Comparison of ENCODE assay signal across 21 cellular contexts in genomic region chrX:153880440-153880815, GRCh38. TPM values are rescaled to one million over a fixed set of nuclear protein-coding genes. Genes with fewer than 3 reads are reported as not detected.
DNase-seq lines count a peak whose midpoint lies in the region; ATAC-seq, FAIRE-seq and TF ChIP-seq lines count a peak whose summit lies in the region.
"Had no signal": no experiment of that assay in that cellular context is flagged by ENCODE, and none has a peak within 500 bp of the region (broad histone marks: within the 10 kb centered on the region; RNA-seq: fewer than 3 reads in every experiment).

No MANE protein-coding gene starts in this region.

- H4K20me1 ChIP-seq in GM12878 (ENCODE audit: control insufficient read depth, insufficient read depth) (no peaks in the 10 kb centered on the region), osteoblast (ENCODE audit: insufficient read depth, low read length) (no peaks in the 10 kb centered on the region)

- CTCF ChIA-PET in GM12878 (lab: Yijun Ruan, JAX) = no interaction called here

- in situ Hi-C loops in GM12878 (cut with MboI) = no loop called here

- RAD21 ChIA-PET in GM12878 (lab: Charles Lee; ENCODE audit: unreplicated experiment) = no interaction called here

- POLR2A ChIA-PET in GM12878 (lab: Charles Lee) = no interaction called here

- H3K4me1 ChIP-seq in GM12878 (ENCODE audit: control insufficient read depth, insufficient read depth, low read length) = no peaks in the 10 kb centered on the region; the same call in 1 of the 2 replicates
- H3K4me1 ChIP-seq in osteoblast (ENCODE audit: insufficient read depth, low read length) = no peaks in the 10 kb centered on the region

- H3K4me3 ChIP-seq in NB4 (ENCODE audit: low read depth, low read length) (no peak overlapping the region), GM12878 (no peak overlapping the region), osteoblast (ENCODE audit: insufficient read depth, low read length) (no peak overlapping the region)
- H3K4me3 ChIP-seq: Peyer's patch had no signal

- no peak overlapping the region for H3K27ac ChIP-seq in GM12878 (ENCODE audit: control insufficient read depth, insufficient read depth)
- H3K27ac ChIP-seq in osteoblast (ENCODE audit: low read depth, low read length) = no peak overlapping the region
- H3K27ac ChIP-seq: Peyer's patch had no signal

- no peak for FAIRE-seq in GM12878 (lab: Jason Lieb, UNC)
- FAIRE-seq: GM12892 had no signal

- no TSS peak for BruUV-seq in GM12878 (replicated peaks; lab: Mats Ljungman, UMichigan)

- ATAC-seq in GM12878 (peak; percentile 49), HG03342 (IDR thresholded peaks at IDR 0.05; ENCODE audit: unreplicated experiment) (no peak), HG03175 (IDR thresholded peaks at IDR 0.05; ENCODE audit: unreplicated experiment) (no peak)
- ATAC-seq: Right ventricle myocardium inferior, T-cell had no signal

- TF ChIP-seq RAD21 in GM12878 (IDR thresholded peaks at IDR 0.05; ENCODE audit: insufficient read depth, low read depth, low read length) = no peak

- TF ChIP-seq POLR2A in NB4 (IDR thresholded peaks at IDR 0.05; ENCODE audit: extremely low read depth, insufficient read length) (no peak), GM12878 (IDR thresholded peaks at IDR 0.05; ENCODE audit: low read depth, low read length) (no peak)

- no peaks in the 10 kb centered on the region; the same call in 2 of the 3 replicates for H3K9me3 ChIP-seq in GM12878 (replicated peaks; ENCODE audit: control insufficient read depth, insufficient read depth, low read length)
- H3K9me3 ChIP-seq in osteoblast (ENCODE audit: low read depth, low read length) = no peaks in the 10 kb centered on the region

- H2AFZ ChIP-seq in GM12878 (ENCODE audit: control insufficient read depth, low read depth, low read length) = no peak overlapping the region
- H2AFZ ChIP-seq in osteoblast (ENCODE audit: low read length) = no peak overlapping the region

- H3K4me2 ChIP-seq in GM12878 (ENCODE audit: control insufficient read depth, insufficient read depth) (no peak overlapping the region), osteoblast (ENCODE audit: insufficient read depth, low read length) (no peak overlapping the region)

- peak; percentile 33 to 63 (median 34) for DNase-seq in NCI-H1417 (lab: John Stamatoyannopoulos, UW)
- no peak for DNase-seq in NCI-H1417 treated with DMSO at 0.1 percent for 48 hours (lab: John Stamatoyannopoulos, UW)
- DNase-seq in NB4 (ENCODE audit: low read depth) = peak; percentile 34
- DNase-seq in GM12878 (ENCODE audit: low read depth, low spot score) = no peak
- DNase-seq in osteoblast (ENCODE audit: insufficient read length, low spot score, missing footprints) = peak; percentile 71
- DNase-seq in GOT3 (lab: John Stamatoyannopoulos, UW) = no peak
- DNase-seq: 8988T, C1 segment of cervical spinal cord, GDM1, H9, KBM-7, NCI-H1694, NCI-H2107, NCI-H446, NCI-H748 treated with DMSO at 0.1 percent for 48 hours, Peyer's patch, T-cell had no signal

- intact Hi-C loops in GM12878 (cut with micrococcal nuclease; ENCODE audit: unreplicated experiment) = no loop called here

- H3K27me3 ChIP-seq in GM12878 (replicated peaks in 1 of 2; ENCODE audit: control insufficient read depth in 2 of 2, insufficient read depth in 2 of 2, low read length in 1 of 2) (no peaks in the 10 kb centered on the region; a peak in 2 of 4 replicates), osteoblast (ENCODE audit: insufficient read depth, low read length) (peaks cover 64% of the 10 kb centered on the region)
- H3K27me3 ChIP-seq: Peyer's patch had no signal

- H3K36me3 ChIP-seq in GM12878 (ENCODE audit: control insufficient read depth in 2 of 2, insufficient read depth in 2 of 2, low read length in 1 of 2) = no peaks in the 10 kb centered on the region
- H3K36me3 ChIP-seq in osteoblast (ENCODE audit: insufficient read depth, low read length) = no peaks in the 10 kb centered on the region
- H3K36me3 ChIP-seq: Peyer's patch had no signal

- H3K79me2 ChIP-seq in GM12878 (ENCODE audit: control insufficient read depth, insufficient read depth, low read length) (no peaks in the 10 kb centered on the region), osteoblast (ENCODE audit: insufficient read depth, low read length) (no peaks in the 10 kb centered on the region)

- no peak for TF ChIP-seq EP300 in GM12878 (IDR thresholded peaks at IDR 0.05; ENCODE audit: borderline replicate concordance in 1 of 2, control insufficient read depth in 1 of 2, low read depth in 2 of 2, low read length in 2 of 2)

- 9% methylated on average over 6 of the region's 6 CpGs for WGBS in GM12878 (ENCODE audit: insufficient coverage, insufficient replicate concordance, low lambda C conversion rate, missing lambda C conversion rate)

- H3K9ac ChIP-seq in GM12878 (ENCODE audit: control insufficient read depth, insufficient read depth, low read length) = no peak overlapping the region

- SMC1A ChIA-PET in GM12878 (lab: Charles Lee; ENCODE audit: uncharacterized antibody, unreplicated experiment) = no interaction called here

- no peak for TF ChIP-seq CTCF in NB4 (IDR thresholded peaks at IDR 0.05; ENCODE audit: low read depth, low read length)
- TF ChIP-seq CTCF in GM12878 (IDR thresholded peaks at IDR 0.05 in 2 of 3, conservative IDR thresholded peaks at IDR 0.05 in 1 of 3; ENCODE audit: control insufficient read depth in 2 of 3, extremely low read depth in 1 of 3, insufficient read depth in 1 of 3, low read depth in 3 of 3, low read length in 3 of 3) = no peak
- no peak for TF ChIP-seq CTCF in osteoblast (IDR thresholded peaks at IDR 0.05; ENCODE audit: extremely low read depth, low read depth, low read length)

RNA-seq across cellular contexts. Expression of gene L1CAM, which starts 5.5 kb away (rescaled TPM):
- total RNA-seq in GM12878 (2013; cell fraction: nucleolus; rRNA removed) = 1.4 and 1.9 TPM in 2 replicates
- total RNA-seq in GM12878 (2014; rRNA removed) (not detected in 2 replicates), GM12878 (2014; rRNA removed; fragmentation: Illumina TruSeq; extraction: Trizol) (not detected in 2 replicates), GM12878 (2021) (0.24 and 0.64 TPM in 2 replicates), osteoblast (under 0.01 TPM in 2 replicates)
- polyA plus RNA-seq in GM12878 (2011; ENCODE audit: low read depth) = 0.05 TPM
- polyA plus RNA-seq in GM12878 (2011; rRNA removed) (0.12 and 0.22 TPM in 2 replicates), GM12878 (2014; fragmentation: Illumina TruSeq; extraction: Trizol) (not detected in 2 replicates), GM12878 (2014; fragmentation: Nextera tagmentation; extraction: Ambion mirVana) (not detected), GM12878 (2014; rRNA removed) (0.01 TPM in 1 of 2 replicates, not detected in the other), GM12878 (2016; fragmentation: Nextera tagmentation; extraction: Ambion mirVana) (under 1 TPM; 0.05 to 0.09 TPM)
- 0.07 TPM in 2 replicates for polyA plus RNA-seq in GM12878 (2011; cell fraction: cytosol; rRNA removed)
- 0.35 and 1.1 TPM in 2 replicates for polyA plus RNA-seq in GM12878 (2011; cell fraction: nucleus; rRNA removed)
- polyA plus RNA-seq in GM12878 (2012) = 0.05 and 0.20 TPM in 2 replicates
- polyA minus RNA-seq in GM12878 (2011; rRNA and poly(A)+ RNA removed) = 0.37 TPM in 1 of 2 replicates, not detected in the other
- polyA minus RNA-seq in GM12878 (2011; cell fraction: cytosol; rRNA and poly(A)+ RNA removed) = 0.62 and 0.80 TPM in 2 replicates
- polyA minus RNA-seq in GM12878 (2011; cell fraction: nucleus; rRNA and poly(A)+ RNA removed) = 0.48 TPM in 2 replicates

RNA-seq across cellular contexts. Expression of gene AVPR2, which starts 24.0 kb away (rescaled TPM):
- total RNA-seq in GM12878 (2013; cell fraction: nucleolus; rRNA removed) = not detected in 2 replicates
- not detected in 2 replicates for total RNA-seq in GM12878 (2014; rRNA removed)
- total RNA-seq in GM12878 (2014; rRNA removed; fragmentation: Illumina TruSeq; extraction: Trizol) = not detected in 2 replicates
- not detected in 2 replicates for total RNA-seq in GM12878 (2021)
- polyA plus RNA-seq in GM12878 (2011; ENCODE audit: low read depth) = not detected
- not detected in 2 replicates for polyA plus RNA-seq in GM12878 (2011; rRNA removed)
- polyA plus RNA-seq in GM12878 (2011; cell fraction: cytosol; rRNA removed) = 0.03 and 0.07 TPM in 2 replicates
- 0.43 and 0.44 TPM in 2 replicates for polyA plus RNA-seq in GM12878 (2011; cell fraction: nucleus; rRNA removed)
- polyA plus RNA-seq in GM12878 (2012) = 0.14 and 0.54 TPM in 2 replicates
- not detected in 2 replicates for polyA plus RNA-seq in GM12878 (2014; fragmentation: Illumina TruSeq; extraction: Trizol)
- not detected for polyA plus RNA-seq in GM12878 (2014; fragmentation: Nextera tagmentation; extraction: Ambion mirVana)
- polyA plus RNA-seq in GM12878 (2014; rRNA removed) = not detected in 2 replicates
- polyA plus RNA-seq in GM12878 (2016; fragmentation: Nextera tagmentation; extraction: Ambion mirVana) = under 1 TPM; 0.12 to 0.37 TPM
- polyA minus RNA-seq in GM12878 (2011; rRNA and poly(A)+ RNA removed) = not detected in 2 replicates
- not detected in 2 replicates for polyA minus RNA-seq in GM12878 (2011; cell fraction: cytosol; rRNA and poly(A)+ RNA removed)
- polyA minus RNA-seq in GM12878 (2011; cell fraction: nucleus; rRNA and poly(A)+ RNA removed) = not detected in 2 replicates
- not detected in 2 replicates for total RNA-seq in osteoblast
- total RNA-seq: H9, T-cell had no signal

RNA-seq across cellular contexts. Expression of gene ARHGAP4, which starts 45.6 kb away (rescaled TPM):
- 91.6 and 99.6 TPM in 2 replicates for total RNA-seq in GM12878 (2013; cell fraction: nucleolus; rRNA removed)
- total RNA-seq in GM12878 (2014; rRNA removed) (77.1 and 92.8 TPM in 2 replicates), GM12878 (2014; rRNA removed; fragmentation: Illumina TruSeq; extraction: Trizol) (19.0 and 19.5 TPM in 2 replicates), GM12878 (2021) (112 and 120 TPM in 2 replicates), osteoblast (0.88 and 1.4 TPM in 2 replicates)
- 15.0 TPM for polyA plus RNA-seq in GM12878 (2011; ENCODE audit: low read depth)
- polyA plus RNA-seq in GM12878 (2011; rRNA removed) (8.5 and 22.0 TPM in 2 replicates), GM12878 (2014; fragmentation: Illumina TruSeq; extraction: Trizol) (2.2 and 14.6 TPM in 2 replicates), GM12878 (2014; fragmentation: Nextera tagmentation; extraction: Ambion mirVana) (1 to 10 TPM in 1 of 2 experiments, under 1 TPM in 1; 0.71 to 6.0 TPM), GM12878 (2014; rRNA removed) (102 and 116 TPM in 2 replicates), GM12878 (2016; fragmentation: Nextera tagmentation; extraction: Ambion mirVana) (10 to 100 TPM; 66.6 to 81.6 TPM)
- polyA plus RNA-seq in GM12878 (2011; cell fraction: cytosol; rRNA removed) = 33.8 and 45.0 TPM in 2 replicates
- 299 and 365 TPM in 2 replicates for polyA plus RNA-seq in GM12878 (2011; cell fraction: nucleus; rRNA removed)
- 51.0 and 62.3 TPM in 2 replicates for polyA plus RNA-seq in GM12878 (2012)
- 9.7 and 37.3 TPM in 2 replicates for polyA minus RNA-seq in GM12878 (2011; rRNA and poly(A)+ RNA removed)
- 23.3 and 31.5 TPM in 2 replicates for polyA minus RNA-seq in GM12878 (2011; cell fraction: cytosol; rRNA and poly(A)+ RNA removed)
- polyA minus RNA-seq in GM12878 (2011; cell fraction: nucleus; rRNA and poly(A)+ RNA removed) = 47.1 and 68.5 TPM in 2 replicates

RNA-seq across cellular contexts. Expression of gene PDZD4, which starts 50.1 kb away (rescaled TPM):
- not detected in 2 replicates for total RNA-seq in GM12878 (2013; cell fraction: nucleolus; rRNA removed)
- total RNA-seq in GM12878 (2014; rRNA removed) (not detected in 2 replicates), GM12878 (2014; rRNA removed; fragmentation: Illumina TruSeq; extraction: Trizol) (not detected in 2 replicates), GM12878 (2021) (0.15 TPM in 1 of 2 replicates, not detected in the other), osteoblast (under 0.01 TPM in 2 replicates)
- polyA plus RNA-seq in GM12878 (2011; ENCODE audit: low read depth) = not detected
- polyA plus RNA-seq in GM12878 (2011; rRNA removed) (not detected in 2 replicates), GM12878 (2014; fragmentation: Illumina TruSeq; extraction: Trizol) (0.01 TPM in 1 of 2 replicates, not detected in the other), GM12878 (2014; fragmentation: Nextera tagmentation; extraction: Ambion mirVana) (not detected), GM12878 (2014; rRNA removed) (0.05 TPM in 1 of 2 replicates, not detected in the other), GM12878 (2016; fragmentation: Nextera tagmentation; extraction: Ambion mirVana) (under 1 TPM in 1 of 2 experiments, not detected in 1; 0.04 TPM)
- polyA plus RNA-seq in GM12878 (2011; cell fraction: cytosol; rRNA removed) = 0.01 and 0.12 TPM in 2 replicates
- 0.16 TPM in 2 replicates for polyA plus RNA-seq in GM12878 (2011; cell fraction: nucleus; rRNA removed)
- 0.03 TPM in 1 of 2 replicates, not detected in the other for polyA plus RNA-seq in GM12878 (2012)
- polyA minus RNA-seq in GM12878 (2011; rRNA and poly(A)+ RNA removed) = not detected in 2 replicates
- polyA minus RNA-seq in GM12878 (2011; cell fraction: cytosol; rRNA and poly(A)+ RNA removed) = not detected in 2 replicates
- polyA minus RNA-seq in GM12878 (2011; cell fraction: nucleus; rRNA and poly(A)+ RNA removed) = not detected in 2 replicates

RNA-seq across cellular contexts. Expression of gene NAA10, which starts 54.4 kb away (rescaled TPM):
- 17.5 and 20.3 TPM in 2 replicates for total RNA-seq in GM12878 (2013; cell fraction: nucleolus; rRNA removed)
- total RNA-seq in GM12878 (2014; rRNA removed) = 82.6 and 100 TPM in 2 replicates
- total RNA-seq in GM12878 (2014; rRNA removed; fragmentation: Illumina TruSeq; extraction: Trizol) = 59.6 and 69.5 TPM in 2 replicates
- 113 and 123 TPM in 2 replicates for total RNA-seq in GM12878 (2021)
- polyA plus RNA-seq in GM12878 (2011; ENCODE audit: low read depth) = 40.6 TPM
- 25.4 and 45.1 TPM in 2 replicates for polyA plus RNA-seq in GM12878 (2011; rRNA removed)
- polyA plus RNA-seq in GM12878 (2011; cell fraction: cytosol; rRNA removed) = 77.8 and 104 TPM in 2 replicates
- polyA plus RNA-seq in GM12878 (2011; cell fraction: nucleus; rRNA removed) = 54.2 and 67.6 TPM in 2 replicates
- polyA plus RNA-seq in GM12878 (2012) = 64.3 and 68.0 TPM in 2 replicates
- 88.7 and 97.7 TPM in 2 replicates for polyA plus RNA-seq in GM12878 (2014; fragmentation: Illumina TruSeq; extraction: Trizol)
- 10 to 100 TPM in 1 of 2 experiments, 1 to 10 TPM in 1; 7.9 to 26.6 TPM for polyA plus RNA-seq in GM12878 (2014; fragmentation: Nextera tagmentation; extraction: Ambion mirVana)
- polyA plus RNA-seq in GM12878 (2014; rRNA removed) = 158 TPM in 2 replicates
- 100 to 1,000 TPM; 209 to 212 TPM for polyA plus RNA-seq in GM12878 (2016; fragmentation: Nextera tagmentation; extraction: Ambion mirVana)
- 31.8 and 50.4 TPM in 2 replicates for polyA minus RNA-seq in GM12878 (2011; rRNA and poly(A)+ RNA removed)
- 17.2 and 25.0 TPM in 2 replicates for polyA minus RNA-seq in GM12878 (2011; cell fraction: cytosol; rRNA and poly(A)+ RNA removed)
- 13.3 and 24.4 TPM in 2 replicates for polyA minus RNA-seq in GM12878 (2011; cell fraction: nucleus; rRNA and poly(A)+ RNA removed)
- total RNA-seq in osteoblast = 43.4 and 46.3 TPM in 2 replicates

Comparison
In these comparisons a context has a peak if more than half of its experiments do, and no peak if none do; other contexts are left out.
1. DNase-seq: peak in NCI-H1417 (3 of 3), NB4 (single experiment) and osteoblast (single experiment); none in NCI-H1417 treated with DMSO at 0.1 percent for 48 hours (single experiment), GM12878 (single experiment) and GOT3 (single experiment).